In the genomic region with DNA sequence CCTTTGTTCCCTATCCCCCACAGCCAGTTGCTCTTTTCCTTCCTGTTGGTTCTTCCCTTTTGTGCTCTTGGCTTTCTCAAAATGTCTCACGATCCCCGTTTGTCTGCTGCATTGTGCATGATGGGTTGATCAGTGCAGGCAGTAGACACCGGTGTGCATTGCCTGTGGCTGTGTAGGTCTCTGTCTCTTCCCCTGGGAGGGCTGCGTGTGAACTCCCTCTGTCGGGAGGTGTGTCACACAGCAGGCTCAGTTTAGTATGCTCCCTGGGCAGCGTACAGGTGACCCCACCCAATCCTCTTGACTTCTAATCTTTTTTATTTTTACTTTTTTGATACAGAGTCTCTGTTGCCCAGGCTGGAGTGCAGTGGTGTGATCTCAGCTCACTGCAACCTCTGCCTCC, we compare ENCODE assay signal across 12 cellular contexts.
A peak's percentile ranks its signal among the peaks of the same experiment; 100 is the strongest.
DNase-seq lines count a peak whose midpoint lies in the region; ATAC-seq, FAIRE-seq and TF ChIP-seq lines count a peak whose summit lies in the region.
"Had no signal": no experiment of that assay in that cellular context is flagged by ENCODE, and none has a peak within 500 bp of the region (broad histone marks: within the 10 kb centered on the region; RNA-seq: fewer than 3 reads in every experiment).

No MANE protein-coding gene starts in this region.

- no peak overlapping the region for H3K27ac Mint-ChIP-seq in natural killer cell treated with Interleukin-12 subunit alpha and Interleukin-12 subunit beta and Interleukin-15 and Interleukin-18, amount 100 ng/mL, for 72 hours
- H3K27ac Mint-ChIP-seq in natural killer cell: no peak overlapping the region
- no peak overlapping the region for H3K27ac Mint-ChIP-seq in type B pancreatic cell
- no peak overlapping the region for H3K27ac Mint-ChIP-seq in activated T-cell treated with anti-CD3 and anti-CD28 coated beads, Interleukin-2, amount 50 U/mL, for 24 hours
- H3K27ac Mint-ChIP-seq: nephron; T-helper 2 cell treated with Interferon-gamma antibody and Interleukin-4, amounts not matched to agents 5 μg/mL and 100 μg/mL, for 36 hours had no signal

- intact Hi-C loops in natural killer cell (cut with micrococcal nuclease): no loop called here

- TF ChIP-seq CTCF in natural killer cell (IDR thresholded peaks at IDR 0.05) (no peak), bronchial epithelial cell (IDR thresholded peaks at IDR 0.05; ENCODE audit: insufficient read depth, low read length, severe bottlenecking) (peak; percentile 28), type B pancreatic cell (conservative IDR thresholded peaks at IDR 0.05) (peak; percentile 16)

- H3K4me1 Mint-ChIP-seq in natural killer cell treated with Interleukin-12 subunit alpha and Interleukin-12 subunit beta and Interleukin-15 and Interleukin-18, amount 100 ng/mL, for 72 hours (ENCODE audit: low read depth in 2 of 2): no peaks in the 10 kb centered on the region
- H3K4me1 Mint-ChIP-seq in natural killer cell (no peaks in the 10 kb centered on the region), type B pancreatic cell (ENCODE audit: unreplicated experiment) (peaks cover 3% of the 10 kb centered on the region)
- H3K4me1 Mint-ChIP-seq in activated T-cell treated with anti-CD3 and anti-CD28 coated beads, Interleukin-2, amount 50 U/mL, for 24 hours (ENCODE audit: low read depth): no peaks in the 10 kb centered on the region
- H3K4me1 Mint-ChIP-seq: nephron had no signal

- peak; percentile 31 to 48 for ATAC-seq in natural killer cell treated with Interleukin-12 subunit alpha and Interleukin-12 subunit beta and Interleukin-15 and Interleukin-18, amount 100 ng/mL, for 72 hours
- no peak for ATAC-seq in natural killer cell

- H3K9me3 Mint-ChIP-seq in natural killer cell treated with Interleukin-12 subunit alpha and Interleukin-12 subunit beta and Interleukin-15 and Interleukin-18, amount 100 ng/mL, for 72 hours: no peaks in the 10 kb centered on the region
- no peaks in the 10 kb centered on the region for H3K9me3 Mint-ChIP-seq in natural killer cell
- H3K9me3 Mint-ChIP-seq in type B pancreatic cell: no peaks in the 10 kb centered on the region
- H3K9me3 Mint-ChIP-seq in activated T-cell treated with anti-CD3 and anti-CD28 coated beads, Interleukin-2, amount 50 U/mL, for 24 hours: no peaks in the 10 kb centered on the region
- H3K9me3 Mint-ChIP-seq: T-helper 2 cell treated with Interferon-gamma antibody and Interleukin-4, amounts not matched to agents 5 μg/mL and 100 μg/mL, for 36 hours had no signal

- peaks cover 15 to 19% of the 10 kb centered on the region in 2 donors for H3K27me3 Mint-ChIP-seq in natural killer cell treated with Interleukin-12 subunit alpha and Interleukin-12 subunit beta and Interleukin-15 and Interleukin-18, amount 100 ng/mL, for 72 hours
- peaks cover 20 to 29% of the 10 kb centered on the region in 2 donors for H3K27me3 Mint-ChIP-seq in natural killer cell (ENCODE audit: low read depth in 2 of 2)
- peaks cover 4% of the 10 kb centered on the region for H3K27me3 Mint-ChIP-seq in type B pancreatic cell
- H3K27me3 Mint-ChIP-seq in activated T-cell treated with anti-CD3 and anti-CD28 coated beads, Interleukin-2, amount 50 U/mL, for 24 hours: peaks cover 17% of the 10 kb centered on the region

- no peak overlapping the region for H3K4me3 Mint-ChIP-seq in natural killer cell treated with Interleukin-12 subunit alpha and Interleukin-12 subunit beta and Interleukin-15 and Interleukin-18, amount 100 ng/mL, for 72 hours
- H3K4me3 Mint-ChIP-seq in natural killer cell (no peak overlapping the region), type B pancreatic cell (no peak overlapping the region)
- H3K4me3 Mint-ChIP-seq in activated T-cell treated with anti-CD3 and anti-CD28 coated beads, Interleukin-2, amount 50 U/mL, for 24 hours: no peak overlapping the region
- H3K4me3 Mint-ChIP-seq: nephron; T-helper 2 cell treated with Interferon-gamma antibody and Interleukin-4, amounts not matched to agents 5 μg/mL and 100 μg/mL, for 36 hours had no signal

- no peak overlapping the region for H3K4me3 ChIP-seq in bronchial epithelial cell (ENCODE audit: low read depth, low read length)

- no peak for DNase-seq in natural killer cell treated with Interleukin-12 subunit alpha and Interleukin-12 subunit beta and Interleukin-15 and Interleukin-18, amount 100 ng/mL, for 72 hours (ENCODE audit: low spot score)
- no peak for DNase-seq in natural killer cell
- peak; percentile 2 for DNase-seq in KBM-7
- peak; percentile 12 for DNase-seq in bronchial epithelial cell (ENCODE audit: low read depth)
- DNase-seq in type B pancreatic cell (ENCODE audit: extremely low spot score, unreplicated experiment): no peak
- no peak for DNase-seq in NCI-H1694 (lab: John Stamatoyannopoulos, UW)
- no peak for DNase-seq in AML-193 (lab: John Stamatoyannopoulos, UW)
- DNase-seq in activated T-cell treated with anti-CD3 and anti-CD28 coated beads, Interleukin-2, amount 50 U/mL, for 24 hours: no peak
- DNase-seq: MV-4-11; stimulated activated naive CD4-positive, alpha-beta T cell had no signal

- no peaks in the 10 kb centered on the region for H3K36me3 ChIP-seq in bronchial epithelial cell (ENCODE audit: control insufficient read depth, insufficient read depth, low read length)

- in situ Hi-C loops in KBM-7 (cut with MboI; ENCODE audit: low pct_unique_long_range_greater_than_20kb, low sequenced_read_pairs): no loop called here

- FAIRE-seq in bronchial epithelial cell (lab: Jason Lieb, UNC): no peak

- peaks cover 2% of the 10 kb centered on the region for H3K27me3 ChIP-seq in bronchial epithelial cell (ENCODE audit: control insufficient read depth, insufficient read depth, low read length)

- H3K36me3 Mint-ChIP-seq in natural killer cell treated with Interleukin-12 subunit alpha and Interleukin-12 subunit beta and Interleukin-15 and Interleukin-18, amount 100 ng/mL, for 72 hours: no peaks in the 10 kb centered on the region
- H3K36me3 Mint-ChIP-seq in natural killer cell (no peaks in the 10 kb centered on the region), type B pancreatic cell (no peaks in the 10 kb centered on the region)
- H3K36me3 Mint-ChIP-seq in activated T-cell treated with anti-CD3 and anti-CD28 coated beads, Interleukin-2, amount 50 U/mL, for 24 hours (ENCODE audit: low read depth): no peaks in the 10 kb centered on the region

Comparison
In these comparisons a context has a peak if more than half of its experiments do, and no peak if none do; other contexts are left out.
1. ATAC-seq: peak in natural killer cell treated with Interleukin-12 subunit alpha and Interleukin-12 subunit beta and Interleukin-15 and Interleukin-18, amount 100 ng/mL, for 72 hours (2 of 2); none in natural killer cell (0 of 3).
2. DNase-seq: peak in KBM-7 (single experiment) and bronchial epithelial cell (single experiment); none in natural killer cell treated with Interleukin-12 subunit alpha and Interleukin-12 subunit beta and Interleukin-15 and Interleukin-18, amount 100 ng/mL, for 72 hours (single experiment), natural killer cell (single experiment), type B pancreatic cell (single experiment), NCI-H1694 (single experiment), AML-193 (0 of 2) and activated T-cell treated with anti-CD3 and anti-CD28 coated beads, Interleukin-2, amount 50 U/mL, for 24 hours (single experiment).